Comparison of ENCODE assay signal across 10 cellular contexts in the genomic region with DNA sequence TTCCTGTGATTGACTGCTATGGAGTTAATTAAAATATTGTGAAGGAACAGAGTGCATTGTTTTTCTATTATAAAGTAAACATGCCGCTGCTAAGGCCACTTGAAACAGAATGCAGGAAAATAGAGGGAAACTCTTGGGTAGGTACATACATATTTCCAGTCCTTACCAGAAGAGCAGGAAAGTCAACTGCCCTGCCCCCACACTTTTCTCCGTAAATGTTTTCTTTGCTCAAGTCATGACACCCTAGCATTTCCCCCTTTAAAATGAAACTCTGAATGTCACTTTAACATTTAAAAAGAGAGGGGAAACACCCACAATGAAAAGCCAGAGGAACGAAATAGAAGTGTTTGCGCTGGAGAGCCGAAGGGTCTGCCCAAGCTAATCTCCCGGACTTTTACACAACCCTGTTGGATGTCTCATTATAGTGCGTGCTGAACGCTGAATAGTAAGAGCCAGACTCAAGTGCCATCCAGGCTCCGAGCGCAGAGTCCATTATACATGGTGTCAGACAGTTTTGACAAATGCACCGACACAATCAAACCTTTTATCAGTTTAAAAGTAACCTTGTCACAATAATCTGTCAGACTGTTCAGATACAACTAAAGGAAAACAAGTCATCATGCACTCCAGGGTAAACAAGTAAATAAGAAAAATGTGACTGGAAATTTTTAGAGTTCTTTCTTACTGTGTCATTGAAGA.
A peak's percentile ranks its signal among the peaks of the same experiment; 100 is the strongest.
DNase-seq lines count a peak whose midpoint lies in the region; TF ChIP-seq lines count a peak whose summit lies in the region.
"Had no signal": no experiment of that assay in that cellular context is flagged by ENCODE, and none has a peak within 500 bp of the region (broad histone marks: within the 10 kb centered on the region; RNA-seq: fewer than 3 reads in every experiment).

No MANE protein-coding gene starts in this region.

- TF ChIP-seq CTCF in OCI-LY7 (conservative IDR thresholded peaks at IDR 0.05; ENCODE audit: low read length) (no peak), right atrium auricular region (IDR thresholded peaks at IDR 0.05) (no peak)

- H3K36me3 ChIP-seq in OCI-LY7 (ENCODE audit: insufficient read depth, low read length) (no peaks in the 10 kb centered on the region), right atrium auricular region (no peaks in the 10 kb centered on the region)

- H3K27ac ChIP-seq in OCI-LY7 (ENCODE audit: low read depth, low read length, poor library complexity, severe bottlenecking) (no peak overlapping the region), right atrium auricular region (peak overlapping the region; percentile 2 to 25)
- H3K27ac ChIP-seq: HL-60 had no signal

- intact Hi-C loops in OCI-LY7 (cut with micrococcal nuclease; ENCODE audit: unreplicated experiment): no loop called here

- H4K20me1 ChIP-seq in OCI-LY7 (ENCODE audit: insufficient read depth, low read length): no peaks in the 10 kb centered on the region

- CTCF ChIA-PET in HEK293T (lab: Yijun Ruan, JAX) (interaction anchor here (0.6 kb wide), 1 partner anchor 239 kb away, joined by 5 read pairs; no protein-coding TSS in a partner anchor), OCI-LY7 (lab: Charles Lee; ENCODE audit: unreplicated experiment) (no interaction called here)

- peak overlapping the region; percentile 83 for H2AFZ ChIP-seq in OCI-LY7 (ENCODE audit: low read length)

- no peaks in the 10 kb centered on the region for H3K27me3 ChIP-seq in right atrium auricular region

- peaks cover 14% of the 10 kb centered on the region; the same call in 1 of the 2 replicates for H3K9me3 ChIP-seq in OCI-LY7 (ENCODE audit: low read length)
- H3K9me3 ChIP-seq in right atrium auricular region: peaks cover 0 to 4% of the 10 kb centered on the region in 2 donors

- H3K4me1 ChIP-seq in OCI-LY7 (ENCODE audit: insufficient read depth, low read length, poor library complexity, severe bottlenecking): peaks cover 39% of the 10 kb centered on the region
- H3K4me1 ChIP-seq in right atrium auricular region: peaks cover 0 to 4% of the 10 kb centered on the region in 2 donors

- DNase-seq in HEK293T (ENCODE audit: extremely low spot score): peak; percentile 52
- peak; percentile 7 for DNase-seq in OCI-LY7 (ENCODE audit: low spot score)
- DNase-seq in right atrium auricular region (ENCODE audit: low spot score): no peak
- DNase-seq in retina: peak; percentile 46
- no peak for DNase-seq in pons (ENCODE audit: low spot score)
- no peak for DNase-seq in NCI-H526 (lab: John Stamatoyannopoulos, UW)
- DNase-seq in HK-2 (ENCODE audit: unreplicated experiment): no peak
- DNase-seq in stimulated activated CD4-positive, alpha-beta T cell treated with anti-CD3 and anti-CD28 coated beads, Interleukin-4, amount 100 ng/mL, for 24 hours: no peak
- DNase-seq: posterior cingulate gyrus had no signal

- H3K79me2 ChIP-seq in OCI-LY7 (ENCODE audit: insufficient read depth, low read depth, low read length): no peaks in the 10 kb centered on the region

- BruUV-seq in OCI-LY7 (replicated peaks; lab: Mats Ljungman, UMichigan): no TSS peak

- H3K4me2 ChIP-seq in OCI-LY7 (ENCODE audit: low read length): peak overlapping the region; percentile 53

- no peaks in the 10 kb centered on the region for H3K9me2 ChIP-seq in OCI-LY7 (ENCODE audit: insufficient read depth, low read length)

- POLR2A ChIA-PET in HEK293T (lab: Yijun Ruan, JAX): no interaction called here
- POLR2A ChIA-PET in OCI-LY7 (lab: Charles Lee): no interaction called here

- H3K4me3 ChIP-seq in OCI-LY7 (ENCODE audit: low read depth, low read length, poor library complexity, severe bottlenecking): peak overlapping the region; percentile 40
- peak overlapping the region; percentile 32 to 35 for H3K4me3 ChIP-seq in right atrium auricular region

TF ChIP-seq in HEK293T, 16 proteins besides CTCF, POLR2A, EP300 and RAD21:
- TF ChIP-seq SUZ12 (IDR thresholded peaks at IDR 0.05) (no peak), BHLHE40 (IDR thresholded peaks at IDR 0.05; ENCODE audit: borderline replicate concordance) (no peak), FOXA1 (IDR thresholded peaks at IDR 0.05) (no peak), ELF4 (IDR thresholded peaks at IDR 0.05) (no peak), ZNF384 (IDR thresholded peaks at IDR 0.05) (no peak), ARNT (IDR thresholded peaks at IDR 0.05) (no peak)
- TF ChIP-seq, protein P1, sequence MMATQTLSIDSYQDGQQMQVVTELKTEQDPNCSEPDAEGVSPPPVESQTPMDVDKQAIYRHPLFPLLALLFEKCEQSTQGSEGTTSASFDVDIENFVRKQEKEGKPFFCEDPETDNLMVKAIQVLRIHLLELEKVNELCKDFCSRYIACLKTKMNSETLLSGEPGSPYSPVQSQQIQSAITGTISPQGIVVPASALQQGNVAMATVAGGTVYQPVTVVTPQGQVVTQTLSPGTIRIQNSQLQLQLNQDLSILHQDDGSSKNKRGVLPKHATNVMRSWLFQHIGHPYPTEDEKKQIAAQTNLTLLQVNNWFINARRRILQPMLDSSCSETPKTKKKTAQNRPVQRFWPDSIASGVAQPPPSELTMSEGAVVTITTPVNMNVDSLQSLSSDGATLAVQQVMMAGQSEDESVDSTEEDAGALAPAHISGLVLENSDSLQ (IDR thresholded peaks at IDR 0.05): no peak

Comparison
In these comparisons a context has a peak if more than half of its experiments do, and no peak if none do; other contexts are left out.
1. DNase-seq: peak in HEK293T (single experiment), OCI-LY7 (single experiment) and retina (single experiment); none in right atrium auricular region (single experiment), pons (single experiment), NCI-H526 (0 of 2), HK-2 (single experiment) and stimulated activated CD4-positive, alpha-beta T cell treated with anti-CD3 and anti-CD28 coated beads, Interleukin-4, amount 100 ng/mL, for 24 hours (single experiment).